ENCODE assay signal across 8 cellular contexts in genomic region chr17:81309140-81309858, GRCh38. TPM values are rescaled to one million over a fixed set of nuclear protein-coding genes. Genes with fewer than 3 reads are reported as not detected.
DNase-seq lines count a peak whose midpoint lies in the region; ATAC-seq and TF ChIP-seq lines count a peak whose summit lies in the region.

No MANE protein-coding gene starts in this region.

- H3K27ac ChIP-seq in right cardiac atrium (ENCODE audit: low read length) (peak overlapping the region; percentile 58), psoas muscle (peak overlapping the region; percentile 80)

- 8% methylated on average over 22 of the region's 22 CpGs for WGBS in right cardiac atrium
- WGBS in psoas muscle, 3 donors: 3 to 18% (median 9%) methylated on average over 20 to 22 of the region's 22 CpGs

- TF ChIP-seq CTCF in astrocyte of the cerebellum (IDR thresholded peaks at IDR 0.05; ENCODE audit: low read depth, low read length, missing control alignments) (peak; percentile 38), psoas muscle (IDR thresholded peaks at IDR 0.05) (peak; percentile 56)

- H3K4me3 ChIP-seq in astrocyte of the cerebellum (ENCODE audit: low read depth, low read length): no peak overlapping the region
- peak overlapping the region; percentile 12 for H3K4me3 ChIP-seq in right cardiac atrium (ENCODE audit: low read length)
- peak overlapping the region; percentile 61 for H3K4me3 ChIP-seq in psoas muscle

- H3K9me3 ChIP-seq in right cardiac atrium (ENCODE audit: control insufficient read depth, low read length) (no peaks in the 10 kb centered on the region), psoas muscle (no peaks in the 10 kb centered on the region)

- no peaks in the 10 kb centered on the region for H3K36me3 ChIP-seq in psoas muscle (ENCODE audit: insufficient read depth in 1 of 2, low read depth in 1 of 2)

- DNase-seq in activated T-cell treated with anti-CD3 and anti-CD28 coated beads for 48 hours (ENCODE audit: low read depth) (peak; percentile 30), NCI-H510A (lab: John Stamatoyannopoulos, UW) (peak; percentile 33), astrocyte of the cerebellum (ENCODE audit: low read depth) (peak; percentile 6), right cardiac atrium (peak; percentile 95 to 97 (median 96)), psoas muscle (peak; percentile 96), KG1 (lab: John Stamatoyannopoulos, UW) (no peak)
- no peak for DNase-seq in activated T-cell treated with anti-CD3 and anti-CD28 coated beads, Interleukin-2, amount 50 U/mL, for 1 hour

- in situ Hi-C loops in astrocyte of the cerebellum (cut with HindIII; ENCODE audit: low sequenced_read_pairs): no loop called here

- intact Hi-C loops in right cardiac atrium (cut with DNase I): no loop called here
- intact Hi-C loops in psoas muscle (cut with DNase I): loop anchor here in 1 of 2 donors (5.0 kb wide), 1 partner anchor 78 kb away; no protein-coding TSS in a partner anchor

- no peaks in the 10 kb centered on the region for H3K27me3 ChIP-seq in right cardiac atrium (ENCODE audit: control insufficient read depth, insufficient read depth)
- H3K27me3 ChIP-seq in psoas muscle (ENCODE audit: insufficient read depth in 3 of 3, low read length in 2 of 3): no peaks in the 10 kb centered on the region

- H3K4me1 ChIP-seq in right cardiac atrium (ENCODE audit: control insufficient read depth, insufficient read depth, low read length) (no peaks in the 10 kb centered on the region), psoas muscle (peaks cover 13% of the 10 kb centered on the region)

- ATAC-seq in right cardiac atrium (peak; percentile 89 to 94), psoas muscle (peak; percentile 88 to 95 (median 90)), GM21529 (IDR thresholded peaks at IDR 0.05; ENCODE audit: unreplicated experiment) (no peak)

RNA-seq across cellular contexts. Expression of gene SLC38A10, which starts 14.2 kb away (rescaled TPM):
- total RNA-seq in right cardiac atrium: 10 to 100 TPM; 50.8 to 63.9 (median 53.5) TPM
- 61.5 TPM for polyA plus RNA-seq in right cardiac atrium
- 10 to 100 TPM; 16.7 to 23.9 (median 18.6) TPM for total RNA-seq in psoas muscle
- 10 to 100 TPM; 16.9 to 40.6 (median 33.0) TPM for polyA plus RNA-seq in psoas muscle

Comparison
In these comparisons a context has a peak if more than half of its experiments do, and no peak if none do; other contexts are left out.
1. DNase-seq: peak in activated T-cell treated with anti-CD3 and anti-CD28 coated beads for 48 hours (single experiment), NCI-H510A (single experiment), astrocyte of the cerebellum (single experiment), right cardiac atrium (3 of 3) and psoas muscle (2 of 2); none in activated T-cell treated with anti-CD3 and anti-CD28 coated beads, Interleukin-2, amount 50 U/mL, for 1 hour (single experiment) and KG1 (single experiment).